Comparison of ENCODE assay signal across 26 cellular contexts in genomic region chr22:30927806-30928205, GRCh38.
"Had no signal": no experiment of that assay in that cellular context is flagged by ENCODE, and none has a peak within 500 bp of the region (broad histone marks: within the 10 kb centered on the region; RNA-seq: fewer than 3 reads in every experiment).

No MANE protein-coding gene starts in this region.

- H3K36me3 ChIP-seq: uterus had no signal

- H3K27ac ChIP-seq: coronary artery, esophagus muscularis mucosa, foreskin keratinocyte, gastroesophageal sphincter, heart left ventricle, hepatocyte, neural progenitor cell, psoas muscle, sigmoid colon, transverse colon, upper lobe of right lung, uterus had no signal

- H2AFZ ChIP-seq: hepatocyte, neural progenitor cell had no signal

- H3K4me3 ChIP-seq: coronary artery, esophagus muscularis mucosa, gastroesophageal sphincter, heart left ventricle, hepatocyte, lung, mucosa of descending colon, neural progenitor cell, psoas muscle, sigmoid colon, transverse colon, upper lobe of right lung, uterus had no signal

- H3K27me3 ChIP-seq: esophagus muscularis mucosa, foreskin keratinocyte, gastroesophageal sphincter, heart left ventricle, hepatocyte, neural progenitor cell, sigmoid colon, transverse colon, upper lobe of right lung, uterus had no signal

- H3K9ac ChIP-seq: neural progenitor cell had no signal

- H3K4me1 ChIP-seq: foreskin keratinocyte, heart left ventricle, neural progenitor cell, psoas muscle, sigmoid colon, transverse colon, upper lobe of right lung, uterus had no signal

- DNase-seq: dermis blood vessel endothelial cell; effector memory CD4-positive, alpha-beta T cell; foreskin keratinocyte; heart left ventricle; kidney glomerular epithelial cell; left colon; mucosa of descending colon; naive B cell; nucleus accumbens; psoas muscle; right cardiac atrium; stimulated activated CD4-positive, alpha-beta T cell treated with anti-CD3 and anti-CD28 coated beads, Interleukin-2, amount 100 ng/mL, for 24 hours; stimulated activated CD4-positive, alpha-beta T cell treated with anti-CD3 and anti-CD28 coated beads, Interleukin-4, amount 100 ng/mL, for 24 hours; stimulated activated naive B cell treated with anti-CD40 and anti-IgM and Interleukin-4, amounts not matched to agents 10 μg/mL and 1 μg/mL and 100 μg/mL, for 72 hours; transverse colon; upper lobe of right lung; uterus had no signal

- ATAC-seq: foreskin keratinocyte; gastroesophageal sphincter; heart left ventricle; left colon; mucosa of descending colon; psoas muscle; right cardiac atrium; stimulated activated naive B cell treated with anti-CD40 and anti-IgM and Interleukin-4, amounts not matched to agents 10 μg/mL and 1 μg/mL and 100 μg/mL, for 72 hours; upper lobe of right lung had no signal

- H3K4me2 ChIP-seq: hepatocyte, neural progenitor cell had no signal

- H3K9me3 ChIP-seq: esophagus muscularis mucosa, gastroesophageal sphincter, heart left ventricle, mucosa of descending colon, psoas muscle, sigmoid colon, transverse colon, upper lobe of right lung, uterus had no signal

- FAIRE-seq: endothelial cell of umbilical vein, islet of Langerhans had no signal
